10 cellular contexts compared by ENCODE assay signal in genomic region chr2:195021704-195022513, GRCh38.
DNase-seq lines count a peak whose midpoint lies in the region; ATAC-seq and TF ChIP-seq lines count a peak whose summit lies in the region.
"Had no signal": no experiment of that assay in that cellular context is flagged by ENCODE, and none has a peak within 500 bp of the region (broad histone marks: within the 10 kb centered on the region; RNA-seq: fewer than 3 reads in every experiment).

No MANE protein-coding gene starts in this region.

- intact Hi-C loops in testis (cut with DNase I; ENCODE audit: low total_unique reads) (no loop called here), natural killer cell (cut with micrococcal nuclease) (no loop called here)

- H3K9me2 ChIP-seq in MM.1S (replicated peaks; ENCODE audit: insufficient read depth, low read length) = no peaks in the 10 kb centered on the region

- H3F3A ChIP-seq in MM.1S (ENCODE audit: insufficient read depth, low read length) = peaks cover 8% of the 10 kb centered on the region

- no peaks in the 10 kb centered on the region for H4K20me1 ChIP-seq in MM.1S (ENCODE audit: insufficient read depth, low read length)

- H3K4me1 Mint-ChIP-seq in natural killer cell = no peaks in the 10 kb centered on the region

- TF ChIP-seq CTCF in GM06990 (IDR thresholded peaks at IDR 0.05; ENCODE audit: insufficient read depth, low read length, poor library complexity, severe bottlenecking) = no peak
- no peak for TF ChIP-seq CTCF in MM.1S (IDR thresholded peaks at IDR 0.05; ENCODE audit: low read length)
- TF ChIP-seq CTCF in testis (IDR thresholded peaks at IDR 0.05) = no peak
- TF ChIP-seq CTCF in natural killer cell (IDR thresholded peaks at IDR 0.05) = no peak

- peak; percentile 89 for ATAC-seq in GM19395 (IDR thresholded peaks at IDR 0.05; ENCODE audit: unreplicated experiment)
- peak; percentile 88 for ATAC-seq in HG02938 (IDR thresholded peaks at IDR 0.05; ENCODE audit: unreplicated experiment)
- ATAC-seq in natural killer cell = no peak

- 74 to 80% methylated on average over 3 of the region's 3 CpGs for WGBS in testis, 2 donors

- no peak overlapping the region for H3K4me3 Mint-ChIP-seq in natural killer cell

- no peaks in the 10 kb centered on the region; the same call in 1 of the 2 replicates for H3K27me3 ChIP-seq in GM06990 (replicated peaks; ENCODE audit: control insufficient read depth, insufficient read depth, low read length)
- peaks cover 5% of the 10 kb centered on the region; the same call in 1 of the 2 replicates for H3K27me3 ChIP-seq in MM.1S (replicated peaks; ENCODE audit: insufficient read depth, low read length)
- H3K27me3 ChIP-seq in testis = no peaks in the 10 kb centered on the region
- H3K27me3 ChIP-seq: BE2C had no signal

- peaks cover 26% of the 10 kb centered on the region for H3K4me1 ChIP-seq in MM.1S (ENCODE audit: low read length)
- H3K4me1 ChIP-seq in testis = no peaks in the 10 kb centered on the region
- H3K4me1 ChIP-seq: BE2C had no signal

- H3K79me2 ChIP-seq in MM.1S (ENCODE audit: low read length) = no peaks in the 10 kb centered on the region

- no peak for TF ChIP-seq POLR2A in testis (IDR thresholded peaks at IDR 0.05)

- POLR2A ChIA-PET in HEK293T (lab: Yijun Ruan, JAX) = no interaction called here

- DNase-seq in GM06990 (ENCODE audit: extremely low read depth, insufficient read length) = peak; percentile 9
- DNase-seq in MM.1S = peak; percentile 68
- no peak for DNase-seq in testis
- no peak for DNase-seq in activated CD4-positive, alpha-beta T cell treated with anti-CD3 and anti-CD28 coated beads, Interleukin-2, amount 50 U/mL, for 4 hours
- no peak for DNase-seq in natural killer cell
- no peak for DNase-seq in HEK293T (ENCODE audit: extremely low spot score)
- DNase-seq: BE2C; stimulated activated CD4-positive, alpha-beta T cell treated with anti-CD3 and anti-CD28 coated beads, Interleukin-2, amount 100 ng/mL, for 24 hours had no signal

- no peaks in the 10 kb centered on the region for H3K36me3 ChIP-seq in GM06990 (ENCODE audit: control insufficient read depth, insufficient read depth, low read length)
- H3K36me3 ChIP-seq in MM.1S (replicated peaks; ENCODE audit: insufficient read depth, low read length) = no peaks in the 10 kb centered on the region
- no peaks in the 10 kb centered on the region for H3K36me3 ChIP-seq in testis (ENCODE audit: low read depth, missing control alignments)
- H3K36me3 ChIP-seq: BE2C had no signal

- CTCF ChIA-PET in HEK293T (lab: Yijun Ruan, JAX) = no interaction called here

- peak overlapping the region; percentile 50 for H2AFZ ChIP-seq in MM.1S (ENCODE audit: low read length)

- H3K27ac Mint-ChIP-seq in natural killer cell = no peak overlapping the region

- no peak overlapping the region for H3K4me3 ChIP-seq in GM06990 (replicated peaks; ENCODE audit: low read depth, low read length)
- H3K4me3 ChIP-seq in MM.1S (ENCODE audit: low read length) = peak overlapping the region; percentile 26
- no peak overlapping the region for H3K4me3 ChIP-seq in testis

- H3K9me3 ChIP-seq in MM.1S (replicated peaks; ENCODE audit: insufficient read depth, low read length) (no peaks in the 10 kb centered on the region), testis (no peaks in the 10 kb centered on the region)
- H3K9me3 ChIP-seq: BE2C had no signal

- no peaks in the 10 kb centered on the region for H3K36me3 Mint-ChIP-seq in natural killer cell

- H3K27ac ChIP-seq in MM.1S (ENCODE audit: low read length) (peak overlapping the region; percentile 67; the same call in 1 of the 2 replicates), testis (no peak overlapping the region)

- peak overlapping the region; percentile 71 for H3K4me2 ChIP-seq in MM.1S (ENCODE audit: low read depth, low read length)

- peaks cover 0 to 2% of the 10 kb centered on the region in 2 donors for H3K9me3 Mint-ChIP-seq in natural killer cell

- no peaks in the 10 kb centered on the region for H3K27me3 Mint-ChIP-seq in natural killer cell (ENCODE audit: low read depth in 2 of 2)

- no peak overlapping the region for H3K9ac ChIP-seq in MM.1S (ENCODE audit: low read length)

TF ChIP-seq in HEK293T, 16 proteins besides CTCF, POLR2A, EP300 and RAD21:
- TF ChIP-seq SP1 (IDR thresholded peaks at IDR 0.05) (no peak), ELF4 (IDR thresholded peaks at IDR 0.05) (no peak), L3MBTL2 (conservative IDR thresholded peaks at IDR 0.05) (no peak), ZNF384 (IDR thresholded peaks at IDR 0.05) (no peak), HDGF (IDR thresholded peaks at IDR 0.05; ENCODE audit: borderline replicate concordance) (no peak), ARNT (IDR thresholded peaks at IDR 0.05) (no peak), SUZ12 (IDR thresholded peaks at IDR 0.05) (no peak), NFRKB (IDR thresholded peaks at IDR 0.05) (no peak), FOXA1 (IDR thresholded peaks at IDR 0.05) (no peak), FOXM1 (IDR thresholded peaks at IDR 0.05; ENCODE audit: borderline replicate concordance) (no peak), LEF1 (IDR thresholded peaks at IDR 0.05; ENCODE audit: borderline replicate concordance) (no peak), FOXK2 (IDR thresholded peaks at IDR 0.05) (no peak), CTBP1 (IDR thresholded peaks at IDR 0.05; ENCODE audit: borderline replicate concordance) (no peak)
TF ChIP-seq in HEK293T: peak in this region for 0.

Comparison
In these comparisons a context has a peak if more than half of its experiments do, and no peak if none do; other contexts are left out.
1. DNase-seq: peak in GM06990 (single experiment) and MM.1S (single experiment); none in testis (single experiment), activated CD4-positive, alpha-beta T cell treated with anti-CD3 and anti-CD28 coated beads, Interleukin-2, amount 50 U/mL, for 4 hours (0 of 2), natural killer cell (single experiment) and HEK293T (single experiment).
2. ATAC-seq: peak in GM19395 (single experiment) and HG02938 (single experiment); none in natural killer cell (0 of 3).